8 cellular contexts compared by ENCODE assay signal in genomic region chr1:42681771-42682483, GRCh38. TPM values are rescaled to one million over a fixed set of nuclear protein-coding genes. Genes with fewer than 3 reads are reported as not detected.
A peak's percentile ranks its signal among the peaks of the same experiment; 100 is the strongest.
DNase-seq lines count a peak whose midpoint lies in the region; ATAC-seq and TF ChIP-seq lines count a peak whose summit lies in the region.

Gene YBX1, plus strand, starts transcription at chr1:42682418. Its CDS starts 148 bp downstream, at chr1:42682566.

- DNase-seq in DMS 273 (lab: John Stamatoyannopoulos, UW; ENCODE audit: unreplicated experiment) (peak; percentile 99), IMR-90 (peak; percentile 99), OCI-M1 (lab: John Stamatoyannopoulos, UW) (peak; percentile 99), activated T-cell treated with anti-CD3 and anti-CD28 coated beads for 24 hours (ENCODE audit: low read depth) (peak; percentile 92), epithelial cell of esophagus (ENCODE audit: low read depth) (peak; percentile 99)
- DNase-seq in stimulated activated CD8-positive, alpha-beta memory T cell treated with anti-CD3 and anti-CD28 coated beads, Interleukin-4, amount 100 ng/mL, for 1 hour (ENCODE audit: low read depth in 2 of 2, low spot score in 1 of 2), result peak; percentile 78 to 90

- peak within 1 kb of the TSS; percentile 93 for H2AFZ ChIP-seq in IMR-90 (replicated peaks; ENCODE audit: low read length, poor library complexity)

- intact Hi-C loops in IMR-90 (cut with micrococcal nuclease), result loop anchor here (1.0 to 10.0 kb wide), 5 partner anchors 24 to 537 kb away; partner anchors contain the start of genes C1orf50, P3H1, PPIH and ZNF691

- peak within 1 kb of the TSS; percentile 93 for H2AK9ac ChIP-seq in IMR-90 (replicated peaks; ENCODE audit: low read depth, low read length, poor library complexity)

- peak within 1 kb of the TSS; percentile 94 for H3K14ac ChIP-seq in IMR-90 (replicated peaks; ENCODE audit: low read depth, low read length)

- H3K4me1 ChIP-seq in IMR-90 (ENCODE audit: control insufficient read depth, insufficient read depth, low read length) (peaks cover 13% of the 10 kb centered on the region; the same call in 1 of the 2 replicates), mononuclear cell (ENCODE audit: insufficient read depth, low read length) (peaks cover 38% of the 10 kb centered on the region)

- no TSS peak for BruUV-seq in IMR-90 (replicated peaks; lab: Mats Ljungman, UMichigan)

- TF ChIP-seq CTCF in IMR-90 (conservative IDR thresholded peaks at IDR 0.05; ENCODE audit: low read depth, low read length), result no peak
- no peak for TF ChIP-seq CTCF in epithelial cell of esophagus (IDR thresholded peaks at IDR 0.05; ENCODE audit: insufficient read depth, low read depth, low read length, missing control alignments)

- H3K23ac ChIP-seq in IMR-90 (ENCODE audit: low read depth, low read length), result peak within 1 kb of the TSS; percentile 91

- peaks cover 41% of the 10 kb centered on the region for H4K20me1 ChIP-seq in IMR-90 (ENCODE audit: insufficient read depth, low read length)

- peak; percentile 88 for ATAC-seq in GM21528 (IDR thresholded peaks at IDR 0.05; ENCODE audit: low FRiP score, unreplicated experiment)
- ATAC-seq in IMR-90 (ENCODE audit: low read depth), result peak; percentile 90

- peaks cover 12 to 23% of the 10 kb centered on the region in 2 experiments; a peak in 3 of 4 replicates for H3K79me1 ChIP-seq in IMR-90 (ENCODE audit: low read depth in 1 of 2, low read length in 2 of 2)

- H3K27ac ChIP-seq in IMR-90 (ENCODE audit: insufficient read depth, low read length), result peak within 1 kb of the TSS; percentile 82

- in situ Hi-C loops in IMR-90 (cut with MboI; ENCODE audit: low sequenced_read_pairs), result no loop called here

- peak within 1 kb of the TSS; percentile 100 for H3K4me2 ChIP-seq in IMR-90 (ENCODE audit: low read depth, low read length)

- no peaks in the 10 kb centered on the region for H3K9me3 ChIP-seq in IMR-90 (ENCODE audit: control insufficient read depth, insufficient read depth, low read length)
- H3K9me3 ChIP-seq in mononuclear cell (ENCODE audit: low read depth, low read length), result no peaks in the 10 kb centered on the region

- H3K4ac ChIP-seq in IMR-90 (ENCODE audit: low read depth, low read length), result peak within 1 kb of the TSS; percentile 95

- CTCF ChIA-PET in IMR-90 (lab: Yijun Ruan, JAX), result interaction anchor here (1.1 to 1.4 kb wide), 2 partner anchors 9 to 24 kb away, joined by 3 to 5 read pairs; no protein-coding TSS in a partner anchor

- H3K27me3 ChIP-seq in IMR-90 (ENCODE audit: control insufficient read depth, insufficient read depth, low read length) (no peaks in the 10 kb centered on the region), mononuclear cell (ENCODE audit: insufficient read depth, low read length) (no peaks in the 10 kb centered on the region)

- WGBS in IMR-90 (ENCODE audit: extremely low coverage in 2 of 2, insufficient read length in 1 of 2), 2 experiments, result 0% methylated on average over 7 of the region's 53 CpGs; no CpG with 5 or more reads in 1 of the 2 experiments

- peak within 1 kb of the TSS; percentile 6 for H3K18ac ChIP-seq in IMR-90 (ENCODE audit: low read depth, low read length)

- peak within 1 kb of the TSS; percentile 71 for H2BK5ac ChIP-seq in IMR-90 (ENCODE audit: low read depth, low read length, poor library complexity, severe bottlenecking)

- H3K9ac ChIP-seq in IMR-90 (ENCODE audit: low read depth, low read length), result peak within 1 kb of the TSS; percentile 71

- H2BK120ac ChIP-seq in IMR-90 (ENCODE audit: low read depth, low read length), result peak within 1 kb of the TSS; percentile 51

- TF ChIP-seq RAD21 in IMR-90 (IDR thresholded peaks at IDR 0.05; ENCODE audit: low read length), result no peak

- H3K9me1 ChIP-seq in IMR-90 (ENCODE audit: insufficient read depth, low read length), result peaks cover 10% of the 10 kb centered on the region

- H3K4me3 ChIP-seq in IMR-90 (ENCODE audit: insufficient read depth, low read depth, low read length) (peak within 1 kb of the TSS; percentile 84), epithelial cell of esophagus (ENCODE audit: low read length) (peak within 1 kb of the TSS; percentile 91), mononuclear cell (ENCODE audit: low read length) (peak within 1 kb of the TSS; percentile 74)

- H3K36me3 ChIP-seq in IMR-90 (ENCODE audit: control insufficient read depth, insufficient read depth, low read length), result peaks cover 4% of the 10 kb centered on the region

- peak within 1 kb of the TSS; percentile 79 for H2AK5ac ChIP-seq in IMR-90 (ENCODE audit: low read depth, low read length)

- H4K8ac ChIP-seq in IMR-90 (ENCODE audit: low read depth in 2 of 2, low read length in 2 of 2), result peak within 1 kb of the TSS; percentile 87 to 95

- peak within 1 kb of the TSS; percentile 49 for H4K5ac ChIP-seq in IMR-90 (ENCODE audit: low read depth, low read length)

- H2BK15ac ChIP-seq in IMR-90 (ENCODE audit: low read depth, low read length), result no peak within 1 kb of the TSS

- H3K56ac ChIP-seq in IMR-90 (ENCODE audit: extremely low read depth, insufficient read depth, low read length), result peak within 1 kb of the TSS; percentile 85

- peak within 1 kb of the TSS; percentile 71 for H4K91ac ChIP-seq in IMR-90 (ENCODE audit: insufficient read depth, low read depth, low read length)

- TF ChIP-seq POLR2A in IMR-90 (IDR thresholded peaks at IDR 0.05; ENCODE audit: low read depth, low read length), result peak; percentile 73

- H2BK20ac ChIP-seq in IMR-90 (ENCODE audit: low read depth, low read length), result no peak within 1 kb of the TSS; the same call in 1 of the 2 replicates

- dilution Hi-C loops in IMR-90 (cut with HindIII; ENCODE audit: low sequenced_read_pairs, unreplicated experiment), result no loop called here

- POLR2A ChIA-PET in IMR-90 (lab: Charles Lee; ENCODE audit: unreplicated experiment), result interaction anchor here (1.3 to 1.5 kb wide), 3 partner anchors 10 to 84 kb away, joined by 3 to 6 read pairs (median 4); no protein-coding TSS in a partner anchor

TF ChIP-seq in IMR-90, 13 proteins besides CTCF, POLR2A, EP300 and RAD21:
- TF ChIP-seq MXI1 (IDR thresholded peaks at IDR 0.05; ENCODE audit: borderline replicate concordance, low read depth, low read length), result peak; percentile 99
- TF ChIP-seq SMC3 (IDR thresholded peaks at IDR 0.05; ENCODE audit: low read depth, low read length), result no peak
- peak; percentile 96 for TF ChIP-seq BHLHE40 (IDR thresholded peaks at IDR 0.05; ENCODE audit: low read depth, low read length)
- peak; percentile 99 for TF ChIP-seq USF2 (IDR thresholded peaks at IDR 0.05; ENCODE audit: low read depth, low read length)
- peak; percentile 51; the same call in 1 of the 2 replicates for TF ChIP-seq FOS (IDR thresholded peaks at IDR 0.05; ENCODE audit: low read depth, low read length)
- no peak for TF ChIP-seq RCOR1 (IDR thresholded peaks at IDR 0.05; ENCODE audit: insufficient replicate concordance, low read length)

RNA-seq across cellular contexts. Expression of gene YBX1, which starts in this region (rescaled TPM):
- 843 and 1,307 TPM in 2 replicates for total RNA-seq in IMR-90 (2012; rRNA removed)
- 605 and 617 TPM in 2 replicates for polyA plus RNA-seq in IMR-90 (2012; rRNA removed)
- polyA plus RNA-seq in IMR-90 (2012; cell fraction: cytosol; rRNA removed), result 276 and 383 TPM in 2 replicates
- 119 and 353 TPM in 2 replicates for polyA plus RNA-seq in IMR-90 (2012; cell fraction: nucleus; rRNA removed; ENCODE audit: low replicate concordance)
- 446 TPM for total RNA-seq in mononuclear cell

Comparison
In these comparisons a context has a peak if more than half of its experiments do, and no peak if none do; other contexts are left out.
1. Peak in every context shown above with its lines: DNase-seq, ATAC-seq, H3K4me3 ChIP-seq and H3K27ac ChIP-seq.